Comparison of ENCODE assay signal across 1 cellular context in the genomic region with DNA sequence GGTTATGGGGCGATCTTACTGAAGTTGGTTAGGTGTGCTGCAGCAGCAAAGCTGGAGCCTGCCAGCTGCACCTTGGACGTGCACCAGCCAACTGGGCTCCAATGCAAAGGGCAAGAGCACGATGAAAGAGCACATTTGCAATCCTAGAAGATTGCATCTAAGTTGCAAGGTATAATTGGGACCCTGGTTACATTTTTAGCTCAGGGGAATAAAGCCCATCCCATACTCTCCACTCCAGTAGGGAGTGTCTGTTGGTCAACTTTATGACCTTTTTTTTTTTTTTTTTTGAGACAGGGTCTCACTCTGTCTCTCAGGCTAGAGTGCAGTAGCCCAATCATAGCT.
TF ChIP-seq lines count a peak whose summit lies in the region.

No MANE protein-coding gene starts in this region.

TF ChIP-seq in GM23338, 12 proteins besides CTCF, POLR2A, EP300 and RAD21:
- no peak for TF ChIP-seq EZH2phosphoT487 (IDR thresholded peaks at IDR 0.05; ENCODE audit: unreplicated experiment)
- TF ChIP-seq NANOG (IDR thresholded peaks at IDR 0.05; ENCODE audit: borderline replicate concordance), result no peak
- no peak for TF ChIP-seq ZNF331 (CRISPR knock-in tag; IDR thresholded peaks at IDR 0.05; ENCODE audit: low read depth)
- TF ChIP-seq EZH2 (IDR thresholded peaks at IDR 0.05; ENCODE audit: low read depth, unreplicated experiment), result no peak
- TF ChIP-seq, protein P1, sequence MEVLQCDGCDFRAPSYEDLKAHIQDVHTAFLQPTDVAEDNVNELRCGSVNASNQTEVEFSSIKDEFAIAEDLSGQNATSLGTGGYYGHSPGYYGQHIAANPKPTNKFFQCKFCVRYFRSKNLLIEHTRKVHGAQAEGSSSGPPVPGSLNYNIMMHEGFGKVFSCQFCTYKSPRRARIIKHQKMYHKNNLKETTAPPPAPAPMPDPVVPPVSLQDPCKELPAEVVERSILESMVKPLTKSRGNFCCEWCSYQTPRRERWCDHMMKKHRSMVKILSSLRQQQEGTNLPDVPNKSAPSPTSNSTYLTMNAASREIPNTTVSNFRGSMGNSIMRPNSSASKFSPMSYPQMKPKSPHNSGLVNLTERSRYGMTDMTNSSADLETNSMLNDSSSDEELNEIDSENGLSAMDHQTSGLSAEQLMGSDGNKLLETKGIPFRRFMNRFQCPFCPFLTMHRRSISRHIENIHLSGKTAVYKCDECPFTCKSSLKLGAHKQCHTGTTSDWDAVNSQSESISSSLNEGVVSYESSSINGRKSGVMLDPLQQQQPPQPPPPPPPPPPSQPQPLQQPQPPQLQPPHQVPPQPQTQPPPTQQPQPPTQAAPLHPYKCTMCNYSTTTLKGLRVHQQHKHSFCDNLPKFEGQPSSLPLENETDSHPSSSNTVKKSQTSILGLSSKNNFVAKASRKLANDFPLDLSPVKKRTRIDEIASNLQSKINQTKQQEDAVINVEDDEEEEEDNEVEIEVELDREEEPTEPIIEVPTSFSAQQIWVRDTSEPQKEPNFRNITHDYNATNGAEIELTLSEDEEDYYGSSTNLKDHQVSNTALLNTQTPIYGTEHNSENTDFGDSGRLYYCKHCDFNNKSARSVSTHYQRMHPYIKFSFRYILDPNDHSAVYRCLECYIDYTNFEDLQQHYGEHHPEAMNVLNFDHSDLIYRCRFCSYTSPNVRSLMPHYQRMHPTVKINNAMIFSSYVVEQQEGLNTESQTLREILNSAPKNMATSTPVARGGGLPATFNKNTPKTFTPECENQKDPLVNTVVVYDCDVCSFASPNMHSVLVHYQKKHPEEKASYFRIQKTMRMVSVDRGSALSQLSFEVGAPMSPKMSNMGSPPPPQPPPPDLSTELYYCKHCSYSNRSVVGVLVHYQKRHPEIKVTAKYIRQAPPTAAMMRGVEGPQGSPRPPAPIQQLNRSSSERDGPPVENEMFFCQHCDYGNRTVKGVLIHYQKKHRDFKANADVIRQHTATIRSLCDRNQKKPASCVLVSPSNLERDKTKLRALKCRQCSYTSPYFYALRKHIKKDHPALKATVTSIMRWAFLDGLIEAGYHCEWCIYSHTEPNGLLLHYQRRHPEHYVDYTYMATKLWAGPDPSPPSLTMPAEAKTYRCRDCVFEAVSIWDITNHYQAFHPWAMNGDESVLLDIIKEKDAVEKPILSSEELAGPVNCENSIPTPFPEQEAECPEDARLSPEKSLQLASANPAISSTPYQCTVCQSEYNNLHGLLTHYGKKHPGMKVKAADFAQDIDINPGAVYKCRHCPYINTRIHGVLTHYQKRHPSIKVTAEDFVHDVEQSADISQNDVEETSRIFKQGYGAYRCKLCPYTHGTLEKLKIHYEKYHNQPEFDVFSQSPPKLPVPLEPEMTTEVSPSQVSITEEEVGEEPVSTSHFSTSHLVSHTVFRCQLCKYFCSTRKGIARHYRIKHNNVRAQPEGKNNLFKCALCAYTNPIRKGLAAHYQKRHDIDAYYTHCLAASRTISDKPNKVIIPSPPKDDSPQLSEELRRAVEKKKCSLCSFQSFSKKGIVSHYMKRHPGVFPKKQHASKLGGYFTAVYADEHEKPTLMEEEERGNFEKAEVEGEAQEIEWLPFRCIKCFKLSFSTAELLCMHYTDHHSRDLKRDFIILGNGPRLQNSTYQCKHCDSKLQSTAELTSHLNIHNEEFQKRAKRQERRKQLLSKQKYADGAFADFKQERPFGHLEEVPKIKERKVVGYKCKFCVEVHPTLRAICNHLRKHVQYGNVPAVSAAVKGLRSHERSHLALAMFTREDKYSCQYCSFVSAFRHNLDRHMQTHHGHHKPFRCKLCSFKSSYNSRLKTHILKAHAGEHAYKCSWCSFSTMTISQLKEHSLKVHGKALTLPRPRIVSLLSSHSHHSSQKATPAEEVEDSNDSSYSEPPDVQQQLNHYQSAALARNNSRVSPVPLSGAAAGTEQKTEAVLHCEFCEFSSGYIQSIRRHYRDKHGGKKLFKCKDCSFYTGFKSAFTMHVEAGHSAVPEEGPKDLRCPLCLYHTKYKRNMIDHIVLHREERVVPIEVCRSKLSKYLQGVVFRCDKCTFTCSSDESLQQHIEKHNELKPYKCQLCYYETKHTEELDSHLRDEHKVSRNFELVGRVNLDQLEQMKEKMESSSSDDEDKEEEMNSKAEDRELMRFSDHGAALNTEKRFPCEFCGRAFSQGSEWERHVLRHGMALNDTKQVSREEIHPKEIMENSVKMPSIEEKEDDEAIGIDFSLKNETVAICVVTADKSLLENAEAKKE (CRISPR knock-in tag; IDR thresholded peaks at IDR 0.05), result no peak
- no peak for TF ChIP-seq POLR2AphosphoS5 (IDR thresholded peaks at IDR 0.05; ENCODE audit: low read depth)
- TF ChIP-seq, protein P2, sequence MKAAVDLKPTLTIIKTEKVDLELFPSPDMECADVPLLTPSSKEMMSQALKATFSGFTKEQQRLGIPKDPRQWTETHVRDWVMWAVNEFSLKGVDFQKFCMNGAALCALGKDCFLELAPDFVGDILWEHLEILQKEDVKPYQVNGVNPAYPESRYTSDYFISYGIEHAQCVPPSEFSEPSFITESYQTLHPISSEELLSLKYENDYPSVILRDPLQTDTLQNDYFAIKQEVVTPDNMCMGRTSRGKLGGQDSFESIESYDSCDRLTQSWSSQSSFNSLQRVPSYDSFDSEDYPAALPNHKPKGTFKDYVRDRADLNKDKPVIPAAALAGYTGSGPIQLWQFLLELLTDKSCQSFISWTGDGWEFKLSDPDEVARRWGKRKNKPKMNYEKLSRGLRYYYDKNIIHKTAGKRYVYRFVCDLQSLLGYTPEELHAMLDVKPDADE (IDR thresholded peaks at IDR 0.05), result no peak
- TF ChIP-seq STAT1 (IDR thresholded peaks at IDR 0.05; ENCODE audit: unreplicated experiment), result no peak
- TF ChIP-seq, protein P3, sequence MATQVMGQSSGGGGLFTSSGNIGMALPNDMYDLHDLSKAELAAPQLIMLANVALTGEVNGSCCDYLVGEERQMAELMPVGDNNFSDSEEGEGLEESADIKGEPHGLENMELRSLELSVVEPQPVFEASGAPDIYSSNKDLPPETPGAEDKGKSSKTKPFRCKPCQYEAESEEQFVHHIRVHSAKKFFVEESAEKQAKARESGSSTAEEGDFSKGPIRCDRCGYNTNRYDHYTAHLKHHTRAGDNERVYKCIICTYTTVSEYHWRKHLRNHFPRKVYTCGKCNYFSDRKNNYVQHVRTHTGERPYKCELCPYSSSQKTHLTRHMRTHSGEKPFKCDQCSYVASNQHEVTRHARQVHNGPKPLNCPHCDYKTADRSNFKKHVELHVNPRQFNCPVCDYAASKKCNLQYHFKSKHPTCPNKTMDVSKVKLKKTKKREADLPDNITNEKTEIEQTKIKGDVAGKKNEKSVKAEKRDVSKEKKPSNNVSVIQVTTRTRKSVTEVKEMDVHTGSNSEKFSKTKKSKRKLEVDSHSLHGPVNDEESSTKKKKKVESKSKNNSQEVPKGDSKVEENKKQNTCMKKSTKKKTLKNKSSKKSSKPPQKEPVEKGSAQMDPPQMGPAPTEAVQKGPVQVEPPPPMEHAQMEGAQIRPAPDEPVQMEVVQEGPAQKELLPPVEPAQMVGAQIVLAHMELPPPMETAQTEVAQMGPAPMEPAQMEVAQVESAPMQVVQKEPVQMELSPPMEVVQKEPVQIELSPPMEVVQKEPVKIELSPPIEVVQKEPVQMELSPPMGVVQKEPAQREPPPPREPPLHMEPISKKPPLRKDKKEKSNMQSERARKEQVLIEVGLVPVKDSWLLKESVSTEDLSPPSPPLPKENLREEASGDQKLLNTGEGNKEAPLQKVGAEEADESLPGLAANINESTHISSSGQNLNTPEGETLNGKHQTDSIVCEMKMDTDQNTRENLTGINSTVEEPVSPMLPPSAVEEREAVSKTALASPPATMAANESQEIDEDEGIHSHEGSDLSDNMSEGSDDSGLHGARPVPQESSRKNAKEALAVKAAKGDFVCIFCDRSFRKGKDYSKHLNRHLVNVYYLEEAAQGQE (IDR thresholded peaks at IDR 0.05; ENCODE audit: unreplicated experiment), result no peak
- no peak for TF ChIP-seq JUNB (IDR thresholded peaks at IDR 0.05; ENCODE audit: unreplicated experiment)
- no peak for TF ChIP-seq ZNF114 (CRISPR knock-in tag; IDR thresholded peaks at IDR 0.05)
- no peak for TF ChIP-seq CREB1 (CRISPR knock-in tag; IDR thresholded peaks at IDR 0.05; ENCODE audit: low read depth)
